ENCODE assay signal across 4 cellular contexts in the genomic region with DNA sequence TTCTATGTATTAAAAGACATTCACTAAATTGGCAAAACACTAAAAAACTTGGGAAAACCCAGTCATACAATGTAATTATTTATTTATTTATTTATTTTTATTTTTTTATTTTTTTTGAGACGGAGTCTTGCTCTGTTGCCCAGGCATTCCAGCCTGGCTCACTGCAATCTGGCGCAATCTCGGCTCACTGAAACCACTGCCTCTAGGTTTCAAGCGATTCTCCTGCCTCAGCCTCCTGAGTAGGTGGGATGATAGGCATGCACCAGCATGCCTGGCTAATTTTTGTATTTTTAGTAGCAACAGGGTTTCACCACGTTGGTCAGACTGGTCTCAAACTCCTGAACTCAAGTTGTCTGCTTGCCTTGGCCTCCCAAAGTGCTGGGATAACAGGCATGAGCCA. TPM values are rescaled to one million over a fixed set of nuclear protein-coding genes. Genes with fewer than 3 reads are reported as not detected.
"Had no signal": no experiment of that assay in that cellular context is flagged by ENCODE, and none has a peak within 500 bp of the region (broad histone marks: within the 10 kb centered on the region; RNA-seq: fewer than 3 reads in every experiment).

No MANE protein-coding gene starts in this region.

RNA-seq across cellular contexts. Expression of a gene that starts 27.5 kb away (rescaled TPM):
- polyA plus RNA-seq: naive thymus-derived CD4-positive, alpha-beta T cell; naive thymus-derived CD8-positive, alpha-beta T cell; neural cell; smooth muscle cell had no signal
